Comparison of ENCODE assay signal across 8 cellular contexts in genomic region chr2:68365087-68365486, GRCh38. TPM values are rescaled to one million over a fixed set of nuclear protein-coding genes. Genes with fewer than 3 reads are reported as not detected.
DNase-seq lines count a peak whose midpoint lies in the region; ATAC-seq and TF ChIP-seq lines count a peak whose summit lies in the region.

TSS of gene PLEK (plus strand) at chr2:68365282. CDS start at chr2:68365352, 70 bp downstream.

- H3K9me3 Mint-ChIP-seq in CD4-positive, alpha-beta T cell, result no peaks in the 10 kb centered on the region
- H3K9me3 Mint-ChIP-seq in naive thymus-derived CD8-positive, alpha-beta T cell, result peaks cover 0 to 6% (median 2%) of the 10 kb centered on the region in 9 donors

- ATAC-seq in CD4-positive, alpha-beta T cell (ENCODE audit: poor library complexity), result no peak
- ATAC-seq in GM19452 (IDR thresholded peaks at IDR 0.05; ENCODE audit: unreplicated experiment) (peak; percentile 66), HG03460 (IDR thresholded peaks at IDR 0.05; ENCODE audit: unreplicated experiment) (peak; percentile 59), PC-3 (no peak)
- ATAC-seq in naive thymus-derived CD8-positive, alpha-beta T cell, result no peak

- no peaks in the 10 kb centered on the region for H3K79me2 ChIP-seq in PC-3 (ENCODE audit: low read length)

- no peaks in the 10 kb centered on the region for H3K36me3 ChIP-seq in PC-3 (ENCODE audit: low read depth, low read length)

- BruUV-seq in PC-3 (replicated peaks; lab: Mats Ljungman, UMichigan), result no TSS peak

- no peaks in the 10 kb centered on the region for H3F3A ChIP-seq in PC-3 (ENCODE audit: low read length, unreplicated experiment)

- H3K36me3 Mint-ChIP-seq in CD4-positive, alpha-beta T cell (ENCODE audit: low read depth), result no peaks in the 10 kb centered on the region
- peaks cover 0 to 2% (median 0%) of the 10 kb centered on the region in 3 donors for H3K36me3 Mint-ChIP-seq in naive thymus-derived CD8-positive, alpha-beta T cell

- H3K9ac ChIP-seq in PC-3 (ENCODE audit: low read length), result no peak within 1 kb of the TSS

- H3K4me3 ChIP-seq in PC-3 (ENCODE audit: low read length), result no peak within 1 kb of the TSS

- no peaks in the 10 kb centered on the region for H3K9me2 ChIP-seq in PC-3 (replicated peaks; ENCODE audit: low read length)

- H3K27me3 ChIP-seq in CD4-positive, alpha-beta T cell (ENCODE audit: control insufficient read depth, insufficient read depth, low read length), result no peaks in the 10 kb centered on the region
- H3K27me3 ChIP-seq in PC-3 (ENCODE audit: low read length), result no peaks in the 10 kb centered on the region

- no peaks in the 10 kb centered on the region for H3K9me3 ChIP-seq in CD4-positive, alpha-beta T cell (ENCODE audit: control insufficient read depth, low read length)
- H3K9me3 ChIP-seq in PC-3 (ENCODE audit: low read length), result no peaks in the 10 kb centered on the region

- peaks cover 20% of the 10 kb centered on the region for H3K27me3 Mint-ChIP-seq in CD4-positive, alpha-beta T cell
- peaks cover 0 to 2% (median 0%) of the 10 kb centered on the region in 5 donors for H3K27me3 Mint-ChIP-seq in naive thymus-derived CD8-positive, alpha-beta T cell

- no peak within 1 kb of the TSS for H3K27ac Mint-ChIP-seq in CD4-positive, alpha-beta T cell
- H3K27ac Mint-ChIP-seq in naive thymus-derived CD8-positive, alpha-beta T cell, result peak within 1 kb of the TSS in 5 of 10 donors; percentile 50 to 94 (median 72)

- no peaks in the 10 kb centered on the region for H4K20me1 ChIP-seq in PC-3 (ENCODE audit: low read length)

- intact Hi-C loops in CD4-positive, alpha-beta T cell (cut with DNase I, micrococcal nuclease), result no loop called here
- intact Hi-C loops in PC-3 (cut with micrococcal nuclease), result no loop called here

- H3K27ac ChIP-seq in CD4-positive, alpha-beta T cell (ENCODE audit: low read depth, low read length), result no peak within 1 kb of the TSS
- peak within 1 kb of the TSS; percentile 52 for H3K27ac ChIP-seq in angular gyrus (ENCODE audit: low read depth, low read length)
- H3K27ac ChIP-seq in PC-3 (ENCODE audit: low read length), result no peak within 1 kb of the TSS

- H3K4me1 ChIP-seq in PC-3 (ENCODE audit: insufficient read depth, low read length), result no peaks in the 10 kb centered on the region

- POLR2A ChIA-PET in CD4-positive, alpha-beta T cell (lab: Charles Lee), result no interaction called here
- POLR2A ChIA-PET in naive thymus-derived CD8-positive, alpha-beta T cell (lab: Charles Lee), result no interaction called here
- POLR2A ChIA-PET in PC-3 (lab: Charles Lee; ENCODE audit: unreplicated experiment), result interaction anchor here (0.6 kb wide), 1 partner anchor 738 kb away, joined by 6 read pairs; no protein-coding TSS in a partner anchor

- no peak within 1 kb of the TSS for H3K4me2 ChIP-seq in PC-3 (ENCODE audit: low read length)

- CTCF ChIA-PET in CD4-positive, alpha-beta T cell (lab: Charles Lee), result no interaction called here
- CTCF ChIA-PET in PC-3 (lab: Charles Lee), result no interaction called here

- no peak for DNase-seq in CD4-positive, alpha-beta T cell
- peak in 1 of 10 donors; percentile 36 for DNase-seq in naive thymus-derived CD8-positive, alpha-beta T cell
- DNase-seq in A172 (ENCODE audit: low spot score) (no peak), dedifferentiated amniotic fluid mesenchymal stem cell (ENCODE audit: extremely low spot score) (no peak), PC-3 (no peak)

- no peak for TF ChIP-seq CTCF in CD4-positive, alpha-beta T cell (IDR thresholded peaks at IDR 0.05)
- TF ChIP-seq CTCF in PC-3 (conservative IDR thresholded peaks at IDR 0.05; ENCODE audit: low read depth, low read length), result no peak

- no peak within 1 kb of the TSS; the same call in 1 of the 2 replicates for H2AFZ ChIP-seq in PC-3 (ENCODE audit: low read length)

- peaks cover 14% of the 10 kb centered on the region for H3K4me1 Mint-ChIP-seq in CD4-positive, alpha-beta T cell (ENCODE audit: low read depth)
- H3K4me1 Mint-ChIP-seq in naive thymus-derived CD8-positive, alpha-beta T cell, result peaks cover 2 to 70% (median 10%) of the 10 kb centered on the region in 4 donors

- peak within 1 kb of the TSS; percentile 0 for H3K4me3 Mint-ChIP-seq in CD4-positive, alpha-beta T cell
- peak within 1 kb of the TSS in 8 of 10 donors; percentile 25 to 95 (median 64) for H3K4me3 Mint-ChIP-seq in naive thymus-derived CD8-positive, alpha-beta T cell

RNA-seq across cellular contexts. Expression of gene PLEK, which starts in this region (rescaled TPM):
- 1 to 10 TPM; 5.3 to 6.3 TPM for total RNA-seq in CD4-positive, alpha-beta T cell
- 1 to 10 TPM; 3.9 TPM for total RNA-seq in naive thymus-derived CD8-positive, alpha-beta T cell
- 100 to 1,000 TPM in 1 of 3 donors, 1 to 10 TPM in 2; 2.6 to 148 (median 3.0) TPM for polyA plus RNA-seq in naive thymus-derived CD8-positive, alpha-beta T cell
- total RNA-seq in A172 (2014; rRNA removed; shearing (Covaris generic)), result not detected in 2 replicates
- total RNA-seq in PC-3 (2014; rRNA removed), result not detected in 2 replicates

Comparison
In these comparisons a context has a peak if more than half of its experiments do, and no peak if none do; other contexts are left out.
1. ATAC-seq: peak in GM19452 (single experiment) and HG03460 (single experiment); none in CD4-positive, alpha-beta T cell (single experiment), naive thymus-derived CD8-positive, alpha-beta T cell (0 of 2) and PC-3 (single experiment).